In genomic region chr3:46660543-46661523, GRCh38 we compare ENCODE assay signal across 1 cellular context.
TF ChIP-seq lines count a peak whose summit lies in the region.

No MANE protein-coding gene starts in this region.

TF ChIP-seq in GM23338, 12 proteins besides CTCF, POLR2A, EP300 and RAD21:
- TF ChIP-seq, protein P1, sequence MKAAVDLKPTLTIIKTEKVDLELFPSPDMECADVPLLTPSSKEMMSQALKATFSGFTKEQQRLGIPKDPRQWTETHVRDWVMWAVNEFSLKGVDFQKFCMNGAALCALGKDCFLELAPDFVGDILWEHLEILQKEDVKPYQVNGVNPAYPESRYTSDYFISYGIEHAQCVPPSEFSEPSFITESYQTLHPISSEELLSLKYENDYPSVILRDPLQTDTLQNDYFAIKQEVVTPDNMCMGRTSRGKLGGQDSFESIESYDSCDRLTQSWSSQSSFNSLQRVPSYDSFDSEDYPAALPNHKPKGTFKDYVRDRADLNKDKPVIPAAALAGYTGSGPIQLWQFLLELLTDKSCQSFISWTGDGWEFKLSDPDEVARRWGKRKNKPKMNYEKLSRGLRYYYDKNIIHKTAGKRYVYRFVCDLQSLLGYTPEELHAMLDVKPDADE (IDR thresholded peaks at IDR 0.05): no peak
- TF ChIP-seq EZH2phosphoT487 (IDR thresholded peaks at IDR 0.05; ENCODE audit: unreplicated experiment): no peak
- no peak for TF ChIP-seq ZNF114 (CRISPR knock-in tag; IDR thresholded peaks at IDR 0.05)
- TF ChIP-seq EZH2 (IDR thresholded peaks at IDR 0.05; ENCODE audit: low read depth, unreplicated experiment): no peak
- TF ChIP-seq ZNF331 (CRISPR knock-in tag; IDR thresholded peaks at IDR 0.05; ENCODE audit: low read depth): no peak
- TF ChIP-seq JUNB (IDR thresholded peaks at IDR 0.05; ENCODE audit: unreplicated experiment): no peak
- TF ChIP-seq POLR2AphosphoS5 (IDR thresholded peaks at IDR 0.05; ENCODE audit: low read depth): no peak
- TF ChIP-seq STAT1 (IDR thresholded peaks at IDR 0.05; ENCODE audit: unreplicated experiment): no peak
- no peak for TF ChIP-seq NANOG (IDR thresholded peaks at IDR 0.05; ENCODE audit: borderline replicate concordance)
- TF ChIP-seq, protein P2, sequence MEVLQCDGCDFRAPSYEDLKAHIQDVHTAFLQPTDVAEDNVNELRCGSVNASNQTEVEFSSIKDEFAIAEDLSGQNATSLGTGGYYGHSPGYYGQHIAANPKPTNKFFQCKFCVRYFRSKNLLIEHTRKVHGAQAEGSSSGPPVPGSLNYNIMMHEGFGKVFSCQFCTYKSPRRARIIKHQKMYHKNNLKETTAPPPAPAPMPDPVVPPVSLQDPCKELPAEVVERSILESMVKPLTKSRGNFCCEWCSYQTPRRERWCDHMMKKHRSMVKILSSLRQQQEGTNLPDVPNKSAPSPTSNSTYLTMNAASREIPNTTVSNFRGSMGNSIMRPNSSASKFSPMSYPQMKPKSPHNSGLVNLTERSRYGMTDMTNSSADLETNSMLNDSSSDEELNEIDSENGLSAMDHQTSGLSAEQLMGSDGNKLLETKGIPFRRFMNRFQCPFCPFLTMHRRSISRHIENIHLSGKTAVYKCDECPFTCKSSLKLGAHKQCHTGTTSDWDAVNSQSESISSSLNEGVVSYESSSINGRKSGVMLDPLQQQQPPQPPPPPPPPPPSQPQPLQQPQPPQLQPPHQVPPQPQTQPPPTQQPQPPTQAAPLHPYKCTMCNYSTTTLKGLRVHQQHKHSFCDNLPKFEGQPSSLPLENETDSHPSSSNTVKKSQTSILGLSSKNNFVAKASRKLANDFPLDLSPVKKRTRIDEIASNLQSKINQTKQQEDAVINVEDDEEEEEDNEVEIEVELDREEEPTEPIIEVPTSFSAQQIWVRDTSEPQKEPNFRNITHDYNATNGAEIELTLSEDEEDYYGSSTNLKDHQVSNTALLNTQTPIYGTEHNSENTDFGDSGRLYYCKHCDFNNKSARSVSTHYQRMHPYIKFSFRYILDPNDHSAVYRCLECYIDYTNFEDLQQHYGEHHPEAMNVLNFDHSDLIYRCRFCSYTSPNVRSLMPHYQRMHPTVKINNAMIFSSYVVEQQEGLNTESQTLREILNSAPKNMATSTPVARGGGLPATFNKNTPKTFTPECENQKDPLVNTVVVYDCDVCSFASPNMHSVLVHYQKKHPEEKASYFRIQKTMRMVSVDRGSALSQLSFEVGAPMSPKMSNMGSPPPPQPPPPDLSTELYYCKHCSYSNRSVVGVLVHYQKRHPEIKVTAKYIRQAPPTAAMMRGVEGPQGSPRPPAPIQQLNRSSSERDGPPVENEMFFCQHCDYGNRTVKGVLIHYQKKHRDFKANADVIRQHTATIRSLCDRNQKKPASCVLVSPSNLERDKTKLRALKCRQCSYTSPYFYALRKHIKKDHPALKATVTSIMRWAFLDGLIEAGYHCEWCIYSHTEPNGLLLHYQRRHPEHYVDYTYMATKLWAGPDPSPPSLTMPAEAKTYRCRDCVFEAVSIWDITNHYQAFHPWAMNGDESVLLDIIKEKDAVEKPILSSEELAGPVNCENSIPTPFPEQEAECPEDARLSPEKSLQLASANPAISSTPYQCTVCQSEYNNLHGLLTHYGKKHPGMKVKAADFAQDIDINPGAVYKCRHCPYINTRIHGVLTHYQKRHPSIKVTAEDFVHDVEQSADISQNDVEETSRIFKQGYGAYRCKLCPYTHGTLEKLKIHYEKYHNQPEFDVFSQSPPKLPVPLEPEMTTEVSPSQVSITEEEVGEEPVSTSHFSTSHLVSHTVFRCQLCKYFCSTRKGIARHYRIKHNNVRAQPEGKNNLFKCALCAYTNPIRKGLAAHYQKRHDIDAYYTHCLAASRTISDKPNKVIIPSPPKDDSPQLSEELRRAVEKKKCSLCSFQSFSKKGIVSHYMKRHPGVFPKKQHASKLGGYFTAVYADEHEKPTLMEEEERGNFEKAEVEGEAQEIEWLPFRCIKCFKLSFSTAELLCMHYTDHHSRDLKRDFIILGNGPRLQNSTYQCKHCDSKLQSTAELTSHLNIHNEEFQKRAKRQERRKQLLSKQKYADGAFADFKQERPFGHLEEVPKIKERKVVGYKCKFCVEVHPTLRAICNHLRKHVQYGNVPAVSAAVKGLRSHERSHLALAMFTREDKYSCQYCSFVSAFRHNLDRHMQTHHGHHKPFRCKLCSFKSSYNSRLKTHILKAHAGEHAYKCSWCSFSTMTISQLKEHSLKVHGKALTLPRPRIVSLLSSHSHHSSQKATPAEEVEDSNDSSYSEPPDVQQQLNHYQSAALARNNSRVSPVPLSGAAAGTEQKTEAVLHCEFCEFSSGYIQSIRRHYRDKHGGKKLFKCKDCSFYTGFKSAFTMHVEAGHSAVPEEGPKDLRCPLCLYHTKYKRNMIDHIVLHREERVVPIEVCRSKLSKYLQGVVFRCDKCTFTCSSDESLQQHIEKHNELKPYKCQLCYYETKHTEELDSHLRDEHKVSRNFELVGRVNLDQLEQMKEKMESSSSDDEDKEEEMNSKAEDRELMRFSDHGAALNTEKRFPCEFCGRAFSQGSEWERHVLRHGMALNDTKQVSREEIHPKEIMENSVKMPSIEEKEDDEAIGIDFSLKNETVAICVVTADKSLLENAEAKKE (CRISPR knock-in tag; IDR thresholded peaks at IDR 0.05): no peak
- no peak for TF ChIP-seq CREB1 (CRISPR knock-in tag; IDR thresholded peaks at IDR 0.05; ENCODE audit: low read depth)
- TF ChIP-seq REST (IDR thresholded peaks at IDR 0.05; ENCODE audit: unreplicated experiment): no peak
